ENCODE assay signal across 22 cellular contexts in genomic region chr5:68550031-68550430, GRCh38.
"Had no signal": no experiment of that assay in that cellular context is flagged by ENCODE, and none has a peak within 500 bp of the region (broad histone marks: within the 10 kb centered on the region; RNA-seq: fewer than 3 reads in every experiment).

No MANE protein-coding gene starts in this region.

- H3K36me3 ChIP-seq: heart left ventricle, neutrophil, right atrium auricular region, sigmoid colon, tibial nerve had no signal

- H3K9me3 ChIP-seq: neutrophil, right atrium auricular region, sigmoid colon, testis had no signal

- H3K4me1 ChIP-seq: heart left ventricle, right atrium auricular region had no signal

- H3K27ac Mint-ChIP-seq: naive thymus-derived CD4-positive, alpha-beta T cell; stimulated activated naive B cell treated with anti-CD40 and anti-IgM and Interleukin-4, amounts not matched to agents 10 μg/mL and 1 μg/mL and 100 μg/mL, for 72 hours; stimulated activated naive CD8-positive, alpha-beta T cell treated with anti-CD3 and anti-CD28 coated beads, Interleukin-15, amount 100 ng/mL, for 72 hours had no signal

- H3K36me3 Mint-ChIP-seq: naive thymus-derived CD4-positive, alpha-beta T cell had no signal

- H3K9me3 Mint-ChIP-seq: stimulated activated naive B cell treated with anti-CD40 and anti-IgM and Interleukin-4, amounts not matched to agents 10 μg/mL and 1 μg/mL and 100 μg/mL, for 72 hours; stimulated activated naive CD8-positive, alpha-beta T cell treated with anti-CD3 and anti-CD28 coated beads, Interleukin-15, amount 100 ng/mL, for 72 hours had no signal

- H3K4me1 Mint-ChIP-seq: naive thymus-derived CD4-positive, alpha-beta T cell; stimulated activated naive CD8-positive, alpha-beta T cell treated with anti-CD3 and anti-CD28 coated beads, Interleukin-15, amount 100 ng/mL, for 72 hours had no signal

- FAIRE-seq: frontal cortex had no signal

- H3K27me3 ChIP-seq: dorsolateral prefrontal cortex, heart left ventricle, neutrophil, right atrium auricular region, sigmoid colon, testis, tibial nerve had no signal

- H3K27me3 Mint-ChIP-seq: stimulated activated naive CD8-positive, alpha-beta T cell treated with anti-CD3 and anti-CD28 coated beads, Interleukin-15, amount 100 ng/mL, for 72 hours had no signal

- H3K27ac ChIP-seq: coronary artery, dorsolateral prefrontal cortex, heart left ventricle, neutrophil, right atrium auricular region, sigmoid colon, testis, tibial nerve had no signal

- H3K4me3 Mint-ChIP-seq: naive thymus-derived CD4-positive, alpha-beta T cell; stimulated activated naive B cell treated with anti-CD40 and anti-IgM and Interleukin-4, amounts not matched to agents 10 μg/mL and 1 μg/mL and 100 μg/mL, for 72 hours; stimulated activated naive CD8-positive, alpha-beta T cell treated with anti-CD3 and anti-CD28 coated beads, Interleukin-15, amount 100 ng/mL, for 72 hours had no signal

- H3K4me3 ChIP-seq: coronary artery, dorsolateral prefrontal cortex, heart left ventricle, lung, right atrium auricular region, sigmoid colon, skin epidermis, testis, tibial nerve had no signal

- DNase-seq: dorsolateral prefrontal cortex; effector CD8-positive, alpha-beta T cell; heart left ventricle; islet precursor cell; left cardiac atrium; left ventricle myocardium superior; mesendoderm; naive thymus-derived CD4-positive, alpha-beta T cell; posterior cingulate gyrus; sigmoid colon; stimulated activated CD4-positive, alpha-beta T cell treated with anti-CD3 and anti-CD28 coated beads, Interleukin-2, amount 100 ng/mL, for 24 hours; stimulated activated CD4-positive, alpha-beta T cell treated with anti-CD3 and anti-CD28 coated beads, Interleukin-4, amount 100 ng/mL, for 4 hours; stimulated activated naive B cell treated with anti-CD40 and anti-IgM and Interleukin-4, amounts not matched to agents 10 μg/mL and 1 μg/mL and 100 μg/mL, for 72 hours; stimulated activated naive CD8-positive, alpha-beta T cell treated with anti-CD3 and anti-CD28 coated beads, Interleukin-15, amount 100 ng/mL, for 72 hours; testis had no signal
